ENCODE assay signal across 29 cellular contexts in the genomic region with DNA sequence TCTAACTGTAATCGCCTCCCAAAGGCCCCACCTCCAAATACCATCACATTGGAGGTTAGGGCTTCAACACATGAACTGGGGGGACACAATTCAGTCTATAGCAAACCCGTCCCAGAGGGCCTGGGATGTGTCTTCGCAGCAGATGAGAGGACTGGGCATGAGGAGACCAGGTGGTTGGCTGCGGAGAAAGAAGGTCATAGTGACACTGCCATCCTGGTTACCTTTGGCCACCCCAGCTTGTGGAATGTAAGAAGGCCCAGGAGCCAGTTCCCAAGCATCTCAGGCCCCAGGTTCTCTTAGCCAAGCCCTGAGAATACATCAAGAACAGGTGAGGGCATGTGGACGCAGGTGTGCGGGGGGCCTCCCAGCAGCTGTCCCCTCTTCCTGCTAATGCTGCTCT.
"Had no signal": no experiment of that assay in that cellular context is flagged by ENCODE, and none has a peak within 500 bp of the region (broad histone marks: within the 10 kb centered on the region; RNA-seq: fewer than 3 reads in every experiment).

No MANE protein-coding gene starts in this region.

- H3K4me3 ChIP-seq: MG63, Peyer's patch, SJSA1 had no signal

- H3K4me2 ChIP-seq: SK-N-SH had no signal

- H3K27me3 ChIP-seq: MG63, Peyer's patch, SJSA1 had no signal

- H3K4me1 ChIP-seq: Peyer's patch had no signal

- ATAC-seq: PC-3 had no signal

- H3K27ac ChIP-seq: Peyer's patch, SJSA1 had no signal

- H3K9me3 ChIP-seq: MG63, Peyer's patch, SJSA1, SK-N-SH had no signal

- DNase-seq: MG63, NCI-H1048, NCI-H1092 treated with DMSO at 0.1 percent for 48 hours, NCI-H1105 treated with DMSO at 0.1 percent for 48 hours, NCI-H1417, NCI-H1436, NCI-H146, NCI-H1694, NCI-H187, NCI-H1930, NCI-H2029 treated with DMSO at 0.1 percent for 48 hours, NCI-H2081 treated with DMSO at 0.1 percent for 48 hours, NCI-H2107, NCI-H2171, NCI-H226, NCI-H446 treated with DMSO at 0.1 percent for 48 hours, NCI-H510A, NCI-H526, NCI-H69, NCI-H748 treated with DMSO at 0.1 percent for 48 hours, OCI-M1, PC-3, Peyer's patch, Right ventricle myocardium superior, RPMI8226, SHP77 treated with DMSO at 0.1 percent for 48 hours, SK-N-SH, SW 1271 had no signal

- H3K36me3 ChIP-seq: Peyer's patch, SJSA1 had no signal

- H3K9ac ChIP-seq: SK-N-SH had no signal
